7 cellular contexts compared by ENCODE assay signal in the genomic region with DNA sequence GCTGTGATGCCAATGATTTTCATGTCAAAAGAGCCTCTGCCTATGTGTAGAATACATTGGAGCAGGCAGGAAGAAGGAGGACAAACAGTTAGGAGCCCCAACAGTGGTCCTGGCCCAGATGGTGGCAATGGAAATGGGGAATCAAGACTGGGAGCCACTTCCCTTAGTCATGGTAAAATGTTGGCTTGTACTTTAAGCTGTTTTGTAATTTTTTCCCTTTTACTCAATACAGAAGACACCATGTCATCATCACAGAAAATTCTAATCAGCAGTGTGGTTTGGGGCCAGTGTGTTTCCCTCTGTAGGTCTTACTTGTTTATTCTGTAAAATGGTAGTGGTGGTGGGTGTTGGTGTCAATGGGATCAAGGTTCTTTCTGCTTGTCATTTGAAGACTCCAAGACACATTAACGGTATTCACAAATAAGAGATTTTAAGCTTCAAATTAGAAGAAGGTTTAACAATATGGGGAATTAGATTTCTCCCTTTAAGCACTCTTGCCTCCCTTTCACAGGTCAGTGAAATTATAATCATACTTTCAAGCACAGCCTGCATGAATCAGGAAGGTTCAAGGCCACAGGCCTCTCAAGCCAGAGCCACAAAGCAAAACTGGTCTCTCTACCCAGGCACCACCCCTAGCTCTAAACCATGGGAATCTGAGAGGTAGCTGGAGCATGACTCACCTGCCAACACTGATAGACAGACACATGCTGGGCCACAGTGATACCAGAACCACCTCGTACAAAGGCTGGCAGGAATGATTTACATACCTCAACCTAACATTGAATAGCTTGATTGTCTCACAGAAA. TPM values are rescaled to one million over a fixed set of nuclear protein-coding genes. Genes with fewer than 3 reads are reported as not detected.
A peak's percentile ranks its signal among the peaks of the same experiment; 100 is the strongest.
DNase-seq lines count a peak whose midpoint lies in the region; ATAC-seq lines count a peak whose summit lies in the region.

No MANE protein-coding gene starts in this region.

- H3K4me3 Mint-ChIP-seq in activated CD8-positive, alpha-beta T cell treated with anti-CD3 and anti-CD28 coated beads, Interleukin-2, amount 10 ng/mL, durations not matched to agents 7 days and 5 days = no peak overlapping the region

- DNase-seq in activated CD8-positive, alpha-beta T cell treated with anti-CD3 and anti-CD28 coated beads, Interleukin-2, amount 10 ng/mL, durations not matched to agents 7 days and 5 days = no peak
- DNase-seq in left lobe of liver (ENCODE audit: low spot score) = no peak
- DNase-seq in NCI-H146 (lab: John Stamatoyannopoulos, UW) = no peak
- no peak for DNase-seq in NCI-H187 (lab: John Stamatoyannopoulos, UW)
- DNase-seq in effector CD8-positive, alpha-beta T cell (lab: John Stamatoyannopoulos, UW) = no peak

- H3K27ac Mint-ChIP-seq in activated CD8-positive, alpha-beta T cell treated with anti-CD3 and anti-CD28 coated beads, Interleukin-2, amount 10 ng/mL, durations not matched to agents 7 days and 5 days = no peak overlapping the region

- ATAC-seq in GM18909 (IDR thresholded peaks at IDR 0.05; ENCODE audit: poor library complexity, unreplicated experiment) (peak; percentile 51), HG03135 (IDR thresholded peaks at IDR 0.05; ENCODE audit: unreplicated experiment) (peak; percentile 40), left lobe of liver (peak; percentile 7)
- ATAC-seq in activated CD8-positive, alpha-beta T cell treated with anti-CD3 and anti-CD28 coated beads, Interleukin-2, amount 10 ng/mL, durations not matched to agents 7 days and 5 days = peak; percentile 43

- CTCF ChIA-PET in activated CD8-positive, alpha-beta T cell treated with anti-CD3 and anti-CD28 coated beads, Interleukin-2, amount 10 ng/mL, durations not matched to agents 7 days and 5 days (lab: Charles Lee) = interaction anchor here (0.7 to 3.3 kb wide), 8 partner anchors 9 to 126 kb away, joined by 3 to 17 read pairs (median 4); partner anchors contain the start of genes ERICH6 and SIAH2

- peaks cover 24% of the 10 kb centered on the region for H3K36me3 Mint-ChIP-seq in activated CD8-positive, alpha-beta T cell treated with anti-CD3 and anti-CD28 coated beads, Interleukin-2, amount 10 ng/mL, durations not matched to agents 7 days and 5 days (ENCODE audit: low read depth)

- no peaks in the 10 kb centered on the region for H3K27me3 Mint-ChIP-seq in activated CD8-positive, alpha-beta T cell treated with anti-CD3 and anti-CD28 coated beads, Interleukin-2, amount 10 ng/mL, durations not matched to agents 7 days and 5 days (ENCODE audit: low read depth)

- H3K4me1 Mint-ChIP-seq in activated CD8-positive, alpha-beta T cell treated with anti-CD3 and anti-CD28 coated beads, Interleukin-2, amount 10 ng/mL, durations not matched to agents 7 days and 5 days (ENCODE audit: low read depth) = peaks cover 45% of the 10 kb centered on the region

- H3K9me3 Mint-ChIP-seq in activated CD8-positive, alpha-beta T cell treated with anti-CD3 and anti-CD28 coated beads, Interleukin-2, amount 10 ng/mL, durations not matched to agents 7 days and 5 days (ENCODE audit: insufficient read depth) = no peaks in the 10 kb centered on the region

- POLR2A ChIA-PET in activated CD8-positive, alpha-beta T cell treated with anti-CD3 and anti-CD28 coated beads, Interleukin-2, amount 10 ng/mL, durations not matched to agents 7 days and 5 days (lab: Charles Lee) = interaction anchor here (0.6 to 1.7 kb wide), 3 partner anchors 25 to 193 kb away, joined by 3 to 23 read pairs (median 4); partner anchors contain the start of gene SIAH2

RNA-seq across cellular contexts. Expression of gene SIAH2, which starts 24.9 kb away (rescaled TPM):
- total RNA-seq in activated CD8-positive, alpha-beta T cell treated with anti-CD3 and anti-CD28 coated beads, Interleukin-2, amount 10 ng/mL, durations not matched to agents 7 days and 5 days = 10 to 100 TPM; 31.5 to 32.3 TPM
- total RNA-seq in left lobe of liver = 39.5 TPM

RNA-seq across cellular contexts. Expression of gene ERICH6, which starts 34.4 kb away (rescaled TPM):
- total RNA-seq in activated CD8-positive, alpha-beta T cell treated with anti-CD3 and anti-CD28 coated beads, Interleukin-2, amount 10 ng/mL, durations not matched to agents 7 days and 5 days = under 1 TPM; 0.21 to 0.60 TPM
- not detected for total RNA-seq in left lobe of liver
